Comparison of ENCODE assay signal across 17 cellular contexts in genomic region chr3:108835101-108835500, GRCh38. TPM values are rescaled to one million over a fixed set of nuclear protein-coding genes. Genes with fewer than 3 reads are reported as not detected.
A peak's percentile ranks its signal among the peaks of the same experiment; 100 is the strongest.
DNase-seq lines count a peak whose midpoint lies in the region; ATAC-seq and TF ChIP-seq lines count a peak whose summit lies in the region.
"Had no signal": no experiment of that assay in that cellular context is flagged by ENCODE, and none has a peak within 500 bp of the region (broad histone marks: within the 10 kb centered on the region; RNA-seq: fewer than 3 reads in every experiment).

No MANE protein-coding gene starts in this region.

- peak overlapping the region; percentile 88 for H3K4me3 Mint-ChIP-seq in T-helper 17 cell
- H3K4me3 Mint-ChIP-seq in stimulated activated naive CD8-positive, alpha-beta T cell treated with anti-CD3 and anti-CD28 coated beads, Interleukin-15, Interleukin-2, amounts not matched to agents 100 ng/mL and 50 ng/mL, for 24 hours: peak overlapping the region; percentile 65
- H3K4me3 Mint-ChIP-seq: GM23338 had no signal

- no peak overlapping the region for H2BK12ac ChIP-seq in mesenchymal stem cell (ENCODE audit: low read length in 2 of 2)

- no peak overlapping the region for H2BK5ac ChIP-seq in mesenchymal stem cell (ENCODE audit: low read depth, low read length, poor library complexity, severe bottlenecking)

- no peak overlapping the region for H2BK120ac ChIP-seq in mesenchymal stem cell (ENCODE audit: low read depth, low read length)

- no peak overlapping the region for H3K4me3 ChIP-seq in tibial nerve
- H3K4me3 ChIP-seq in mesenchymal stem cell (ENCODE audit: insufficient read depth in 1 of 2, low read depth in 1 of 2, low read length in 2 of 2): no peak overlapping the region
- H3K4me3 ChIP-seq: breast epithelium, GM23338, stomach had no signal

- no peak overlapping the region for H3K4ac ChIP-seq in mesenchymal stem cell (ENCODE audit: low read depth in 1 of 2, low read length in 2 of 2)

- H3K36me3 ChIP-seq in tibial nerve: no peaks in the 10 kb centered on the region
- no peaks in the 10 kb centered on the region for H3K36me3 ChIP-seq in mesenchymal stem cell (ENCODE audit: control insufficient read depth in 1 of 2, insufficient read depth in 2 of 2, low read depth in 1 of 2, low read length in 2 of 2)
- H3K36me3 ChIP-seq: breast epithelium, stomach had no signal

- H3K9ac ChIP-seq in mesenchymal stem cell (ENCODE audit: low read length): no peak overlapping the region

- H3K4me1 ChIP-seq in tibial nerve (no peaks in the 10 kb centered on the region), mesenchymal stem cell (ENCODE audit: control insufficient read depth, insufficient read depth, low read depth, low read length) (no peaks in the 10 kb centered on the region)
- H3K4me1 ChIP-seq: breast epithelium, stomach had no signal

- peak overlapping the region; percentile 99 for H3K27ac Mint-ChIP-seq in T-helper 17 cell
- H3K27ac Mint-ChIP-seq in stimulated activated naive CD8-positive, alpha-beta T cell treated with anti-CD3 and anti-CD28 coated beads, Interleukin-15, Interleukin-2, amounts not matched to agents 100 ng/mL and 50 ng/mL, for 24 hours: peak overlapping the region; percentile 86
- H3K27ac Mint-ChIP-seq: GM23338, progenitor cell of endocrine pancreas had no signal

- ATAC-seq in T-helper 17 cell: peak; percentile 87
- ATAC-seq: GM23338 had no signal

- H3K36me3 Mint-ChIP-seq in T-helper 17 cell (ENCODE audit: low read depth): peaks cover 4% of the 10 kb centered on the region
- H3K36me3 Mint-ChIP-seq in stimulated activated naive CD8-positive, alpha-beta T cell treated with anti-CD3 and anti-CD28 coated beads, Interleukin-15, Interleukin-2, amounts not matched to agents 100 ng/mL and 50 ng/mL, for 24 hours (ENCODE audit: low read depth): no peaks in the 10 kb centered on the region

- no peak overlapping the region for H3K23ac ChIP-seq in mesenchymal stem cell (ENCODE audit: low read length in 2 of 2)

- peak; percentile 33 for DNase-seq in stimulated activated CD4-positive, alpha-beta T cell treated with anti-CD3 and anti-CD28 coated beads, Interleukin-1b, Interleukin-23, amount 100 ng/mL, for 48 hours
- no peak for DNase-seq in stimulated activated CD4-positive, alpha-beta T cell treated with anti-CD3 and anti-CD28 coated beads, Interleukin-2, amount 100 ng/mL, for 24 hours
- DNase-seq in T-helper 17 cell: no peak
- peak; percentile 14 for DNase-seq in activated naive CD8-positive, alpha-beta T cell treated with anti-CD3 and anti-CD28 coated beads, Interleukin-2, amount 50 U/mL, for 16 hours (ENCODE audit: low read depth, low spot score)
- DNase-seq in Ammon's horn (ENCODE audit: low spot score): no peak
- no peak for DNase-seq in tibial nerve (ENCODE audit: low spot score in 2 of 2)
- no peak for DNase-seq in mesenchymal stem cell
- DNase-seq: islet precursor cell, NCI-H1436, NCI-H526 treated with DMSO at 0.1 percent for 48 hours, stomach had no signal

- H3K27ac ChIP-seq in tibial nerve (no peak overlapping the region), mesenchymal stem cell (ENCODE audit: low read length, poor library complexity, severe bottlenecking) (no peak overlapping the region)
- H3K27ac ChIP-seq: breast epithelium, stomach had no signal

- H3K14ac ChIP-seq in mesenchymal stem cell (ENCODE audit: low read length in 2 of 2): no peak overlapping the region

- H3K18ac ChIP-seq in mesenchymal stem cell (ENCODE audit: low read depth in 1 of 2, low read length in 2 of 2): no peak overlapping the region

- no peak for TF ChIP-seq CTCF in tibial nerve (IDR thresholded peaks at IDR 0.05)

- no peaks in the 10 kb centered on the region for H3K27me3 Mint-ChIP-seq in T-helper 17 cell
- H3K27me3 Mint-ChIP-seq in stimulated activated naive CD8-positive, alpha-beta T cell treated with anti-CD3 and anti-CD28 coated beads, Interleukin-15, Interleukin-2, amounts not matched to agents 100 ng/mL and 50 ng/mL, for 24 hours: no peaks in the 10 kb centered on the region
- H3K27me3 Mint-ChIP-seq: progenitor cell of endocrine pancreas had no signal

- no peaks in the 10 kb centered on the region for H3K79me1 ChIP-seq in mesenchymal stem cell (replicated peaks; ENCODE audit: low read length, poor library complexity, severe bottlenecking)

- no peak overlapping the region for H3K4me2 ChIP-seq in mesenchymal stem cell (ENCODE audit: low read length, poor library complexity, severe bottlenecking)
- H3K4me2 ChIP-seq: GM23338 had no signal

- H4K8ac ChIP-seq in mesenchymal stem cell (ENCODE audit: low read length): no peak overlapping the region

- H3K4me1 Mint-ChIP-seq in T-helper 17 cell: peaks cover 70% of the 10 kb centered on the region
- H3K4me1 Mint-ChIP-seq in stimulated activated naive CD8-positive, alpha-beta T cell treated with anti-CD3 and anti-CD28 coated beads, Interleukin-15, Interleukin-2, amounts not matched to agents 100 ng/mL and 50 ng/mL, for 24 hours (ENCODE audit: low read depth): peaks cover 92% of the 10 kb centered on the region
- H3K4me1 Mint-ChIP-seq: GM23338 had no signal

- TF ChIP-seq EP300 in tibial nerve (IDR thresholded peaks at IDR 0.05): no peak

- TF ChIP-seq POLR2A in tibial nerve (IDR thresholded peaks at IDR 0.05): no peak

- WGBS in tibial nerve, 2 donors: 75 to 90% methylated on average over 2 of the region's 2 CpGs
- WGBS in mesenchymal stem cell: 89% methylated on average over 2 of the region's 2 CpGs

- no peaks in the 10 kb centered on the region for H3K27me3 ChIP-seq in tibial nerve
- peaks cover 0 to 9% of the 10 kb centered on the region in 2 experiments for H3K27me3 ChIP-seq in mesenchymal stem cell (ENCODE audit: control insufficient read depth in 1 of 2, insufficient read depth in 1 of 2, low read length in 2 of 2)
- H3K27me3 ChIP-seq: breast epithelium, stomach had no signal

- no peaks in the 10 kb centered on the region for H3K9me3 ChIP-seq in T-helper 17 cell (ENCODE audit: control insufficient read depth, low read length, poor library complexity, severe bottlenecking)
- H3K9me3 ChIP-seq in tibial nerve: no peaks in the 10 kb centered on the region
- no peaks in the 10 kb centered on the region for H3K9me3 ChIP-seq in mesenchymal stem cell (ENCODE audit: control insufficient read depth, low read length)
- H3K9me3 ChIP-seq: breast epithelium, stomach had no signal

- no peaks in the 10 kb centered on the region for H3K9me3 Mint-ChIP-seq in stimulated activated naive CD8-positive, alpha-beta T cell treated with anti-CD3 and anti-CD28 coated beads, Interleukin-15, Interleukin-2, amounts not matched to agents 100 ng/mL and 50 ng/mL, for 24 hours
- H3K9me3 Mint-ChIP-seq: GM23338 had no signal

- H4K91ac ChIP-seq in mesenchymal stem cell (ENCODE audit: low read length): no peak overlapping the region

- H2AFZ ChIP-seq in mesenchymal stem cell (ENCODE audit: low read depth, low read length): no peak overlapping the region
- H2AFZ ChIP-seq: GM23338 had no signal

- no peak overlapping the region for H2BK15ac ChIP-seq in mesenchymal stem cell (ENCODE audit: low read depth, poor library complexity, severe bottlenecking)

- H2AK5ac ChIP-seq in mesenchymal stem cell (ENCODE audit: low read length, severe bottlenecking): no peak overlapping the region

RNA-seq across cellular contexts. Expression of gene TRAT1, which starts 12.5 kb away (rescaled TPM):
- total RNA-seq in T-helper 17 cell (100 to 1,000 TPM in 1 of 2 donors, 10 to 100 TPM in 1; 87.0 to 100 TPM), tibial nerve (under 1 TPM in 3 of 4 donors, not detected in 1; 0.39 to 0.90 (median 0.42) TPM)
- polyA plus RNA-seq in mesenchymal stem cell (2013, experiment 1 of 2): not detected
- not detected for polyA plus RNA-seq in mesenchymal stem cell (2013, experiment 2 of 2)
- total RNA-seq: Daoy, GM23338, progenitor cell of endocrine pancreas, RPMI7951 had no signal
- polyA plus RNA-seq: GM23338 had no signal

Comparison
In these comparisons a context has a peak if more than half of its experiments do, and no peak if none do; other contexts are left out.
1. DNase-seq: peak in stimulated activated CD4-positive, alpha-beta T cell treated with anti-CD3 and anti-CD28 coated beads, Interleukin-1b, Interleukin-23, amount 100 ng/mL, for 48 hours (single experiment) and activated naive CD8-positive, alpha-beta T cell treated with anti-CD3 and anti-CD28 coated beads, Interleukin-2, amount 50 U/mL, for 16 hours (single experiment); none in stimulated activated CD4-positive, alpha-beta T cell treated with anti-CD3 and anti-CD28 coated beads, Interleukin-2, amount 100 ng/mL, for 24 hours (0 of 2), T-helper 17 cell (0 of 3), Ammon's horn (single experiment), tibial nerve (0 of 2) and mesenchymal stem cell (single experiment).
2. RNA of gene TRAT1, which starts 12.5 kb away (total RNA-seq): 87.0 to 100 TPM in T-helper 17 cell; 0.39 to 0.90 TPM in tibial nerve; every median in the first group is over 10 times any median in the second.